21 cellular contexts compared by ENCODE assay signal in the genomic region with DNA sequence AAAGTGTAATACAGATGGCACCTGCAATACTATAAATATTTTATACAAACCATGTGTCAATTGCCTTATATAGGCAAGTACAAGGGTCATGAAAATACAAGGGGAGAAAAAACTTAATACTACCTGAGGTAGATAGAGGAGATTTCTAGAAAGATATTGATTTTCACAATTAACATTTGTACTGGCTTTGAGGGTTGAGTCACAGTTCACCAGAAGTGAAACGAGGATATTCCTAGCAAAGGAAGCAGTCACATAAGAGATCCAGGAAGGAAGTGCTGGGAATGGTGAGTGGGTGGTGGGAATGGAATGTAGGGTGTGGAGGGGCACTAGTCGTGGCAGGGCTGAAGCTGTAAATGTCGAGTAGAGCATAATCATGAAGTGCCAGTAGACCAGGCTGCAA.
DNase-seq lines count a peak whose midpoint lies in the region; ATAC-seq and TF ChIP-seq lines count a peak whose summit lies in the region.
"Had no signal": no experiment of that assay in that cellular context is flagged by ENCODE, and none has a peak within 500 bp of the region (broad histone marks: within the 10 kb centered on the region; RNA-seq: fewer than 3 reads in every experiment).

No MANE protein-coding gene starts in this region.

- no peaks in the 10 kb centered on the region for H3K36me3 Mint-ChIP-seq in Caco-2 (ENCODE audit: insufficient read depth, unreplicated experiment)
- H3K36me3 Mint-ChIP-seq: CD14-positive monocyte; IgD-negative memory B cell; neural progenitor cell; stimulated activated effector memory CD8-positive, alpha-beta T cell treated with anti-CD3 and anti-CD28 coated beads, Interleukin-12 subunit alpha, Interleukin-12 subunit beta, amount 100 ng/mL, for 72 hours had no signal

- no peaks in the 10 kb centered on the region for H3K27me3 Mint-ChIP-seq in Caco-2 (ENCODE audit: insufficient read depth, unreplicated experiment)

- H3K9me2 ChIP-seq in PC-3 (replicated peaks; ENCODE audit: low read length): no peaks in the 10 kb centered on the region

- no peak for TF ChIP-seq CTCF in PC-3 (conservative IDR thresholded peaks at IDR 0.05; ENCODE audit: low read depth, low read length)
- TF ChIP-seq CTCF in epithelial cell of esophagus (IDR thresholded peaks at IDR 0.05; ENCODE audit: insufficient read depth, low read depth, low read length, missing control alignments): no peak
- no peak for TF ChIP-seq CTCF in Caco-2 (IDR thresholded peaks at IDR 0.05; ENCODE audit: insufficient read depth in 1 of 2, low read depth in 1 of 2, low read length in 1 of 2, severe bottlenecking in 1 of 2, unreplicated experiment in 1 of 2)

- peak overlapping the region; percentile 44; the same call in 1 of the 2 replicates for H2AFZ ChIP-seq in PC-3 (ENCODE audit: low read length)
- H2AFZ ChIP-seq: neural progenitor cell had no signal

- H3K4me3 Mint-ChIP-seq in Caco-2 (ENCODE audit: unreplicated experiment): no peak overlapping the region
- H3K4me3 Mint-ChIP-seq: IgD-negative memory B cell; neural progenitor cell; stimulated activated effector memory CD8-positive, alpha-beta T cell treated with anti-CD3 and anti-CD28 coated beads, Interleukin-12 subunit alpha, Interleukin-12 subunit beta, amount 100 ng/mL, for 72 hours; T-helper 2 cell treated with Interferon-gamma antibody and Interleukin-4, amounts not matched to agents 5 μg/mL and 100 μg/mL, for 36 hours had no signal

- no peak overlapping the region for H3K4me3 ChIP-seq in PC-3 (ENCODE audit: low read length)
- H3K4me3 ChIP-seq in epithelial cell of esophagus (ENCODE audit: low read length): no peak overlapping the region
- no peak overlapping the region for H3K4me3 ChIP-seq in Caco-2 (ENCODE audit: low read depth, low read length)
- H3K4me3 ChIP-seq: heart left ventricle, neural progenitor cell had no signal

- no peak overlapping the region for H3K27ac Mint-ChIP-seq in Caco-2 (ENCODE audit: unreplicated experiment)
- H3K27ac Mint-ChIP-seq: CD14-positive monocyte; IgD-negative memory B cell; neural progenitor cell; stimulated activated effector memory CD8-positive, alpha-beta T cell treated with anti-CD3 and anti-CD28 coated beads, Interleukin-12 subunit alpha, Interleukin-12 subunit beta, amount 100 ng/mL, for 72 hours; T-helper 2 cell treated with Interferon-gamma antibody and Interleukin-4, amounts not matched to agents 5 μg/mL and 100 μg/mL, for 36 hours had no signal

- H3K36me3 ChIP-seq in PC-3 (ENCODE audit: low read depth, low read length) (no peaks in the 10 kb centered on the region), Caco-2 (ENCODE audit: control insufficient read depth, insufficient read depth, low read length) (no peaks in the 10 kb centered on the region)
- H3K36me3 ChIP-seq: heart left ventricle, neural progenitor cell had no signal

- no peak overlapping the region for H3K9ac ChIP-seq in PC-3 (ENCODE audit: low read length)
- H3K9ac ChIP-seq: neural progenitor cell had no signal

- CTCF ChIA-PET in PC-3 (lab: Charles Lee): no interaction called here
- CTCF ChIA-PET in Caco-2 (lab: Charles Lee): no interaction called here

- H3K9me3 Mint-ChIP-seq in Caco-2 (ENCODE audit: unreplicated experiment): no peaks in the 10 kb centered on the region
- H3K9me3 Mint-ChIP-seq: CD14-positive monocyte; IgD-negative memory B cell; neural progenitor cell; stimulated activated effector memory CD8-positive, alpha-beta T cell treated with anti-CD3 and anti-CD28 coated beads, Interleukin-12 subunit alpha, Interleukin-12 subunit beta, amount 100 ng/mL, for 72 hours; T-helper 2 cell treated with Interferon-gamma antibody and Interleukin-4, amounts not matched to agents 5 μg/mL and 100 μg/mL, for 36 hours had no signal

- BruUV-seq in PC-3 (replicated peaks; lab: Mats Ljungman, UMichigan): no TSS peak
- no TSS peak for BruUV-seq in Caco-2 (replicated peaks; lab: Mats Ljungman, UMichigan)

- ATAC-seq in PC-3: peak; percentile 74
- ATAC-seq: heart left ventricle; stimulated activated effector memory CD8-positive, alpha-beta T cell treated with anti-CD3 and anti-CD28 coated beads, Interleukin-12 subunit alpha, Interleukin-12 subunit beta, amount 100 ng/mL, for 72 hours had no signal

- H3K4me2 ChIP-seq in PC-3 (ENCODE audit: low read length): peak overlapping the region; percentile 12
- H3K4me2 ChIP-seq: neural progenitor cell had no signal

- H3K4me1 ChIP-seq in PC-3 (ENCODE audit: insufficient read depth, low read length) (peaks cover 21% of the 10 kb centered on the region), Caco-2 (no peaks in the 10 kb centered on the region)
- H3K4me1 ChIP-seq: heart left ventricle, neural progenitor cell had no signal

- no peak overlapping the region for H3K27ac ChIP-seq in PC-3 (ENCODE audit: low read length)
- H3K27ac ChIP-seq: heart left ventricle, neural progenitor cell had no signal

- H3K4me1 Mint-ChIP-seq in Caco-2 (ENCODE audit: low read depth, unreplicated experiment): peaks cover 5% of the 10 kb centered on the region
- H3K4me1 Mint-ChIP-seq: CD14-positive monocyte; IgD-negative memory B cell; stimulated activated effector memory CD8-positive, alpha-beta T cell treated with anti-CD3 and anti-CD28 coated beads, Interleukin-12 subunit alpha, Interleukin-12 subunit beta, amount 100 ng/mL, for 72 hours had no signal

- POLR2A ChIA-PET in PC-3 (lab: Charles Lee; ENCODE audit: unreplicated experiment): no interaction called here
- POLR2A ChIA-PET in Caco-2 (lab: Charles Lee): no interaction called here

- H4K20me1 ChIP-seq in PC-3 (ENCODE audit: low read length): no peaks in the 10 kb centered on the region

- H3K27me3 ChIP-seq in PC-3 (ENCODE audit: low read length) (no peaks in the 10 kb centered on the region), Caco-2 (replicated peaks; ENCODE audit: control insufficient read depth, insufficient read depth, low read length) (no peaks in the 10 kb centered on the region)
- H3K27me3 ChIP-seq: heart left ventricle, neural progenitor cell had no signal

- no peaks in the 10 kb centered on the region for H3F3A ChIP-seq in PC-3 (ENCODE audit: low read length, unreplicated experiment)

- no peaks in the 10 kb centered on the region for H3K9me3 ChIP-seq in PC-3 (ENCODE audit: low read length)
- no peaks in the 10 kb centered on the region for H3K9me3 ChIP-seq in Caco-2
- H3K9me3 ChIP-seq: heart left ventricle had no signal

- no peaks in the 10 kb centered on the region for H3K79me2 ChIP-seq in PC-3 (ENCODE audit: low read length)

- intact Hi-C loops in PC-3 (cut with micrococcal nuclease) (no loop called here), Caco-2 (cut with micrococcal nuclease; ENCODE audit: unreplicated experiment) (no loop called here)

- peak; percentile 56 for DNase-seq in ELR (ENCODE audit: low read depth)
- DNase-seq in PC-3: peak; percentile 65
- peak; percentile 85 for DNase-seq in epithelial cell of esophagus (ENCODE audit: low read depth)
- peak; percentile 7 for DNase-seq in myocyte (ENCODE audit: low read depth)
- DNase-seq in activated CD8-positive, alpha-beta memory T cell treated with anti-CD3 and anti-CD28 coated beads, Interleukin-2, amount 50 U/mL, for 48 hours: no peak
- no peak for DNase-seq in MV-4-11 (lab: John Stamatoyannopoulos, UW)
- no peak for DNase-seq in NCI-H146 treated with DMSO at 0.1 percent for 48 hours (lab: John Stamatoyannopoulos, UW; ENCODE audit: unreplicated experiment)
- no peak for DNase-seq in Caco-2
- DNase-seq: activated CD4-positive, CD25-positive, alpha-beta regulatory T cell treated with anti-CD3 and anti-CD28 coated beads, Interleukin-2, amount 50 U/mL, for 72 hours; central memory CD4-positive, alpha-beta T cell; effector CD4-positive, alpha-beta T cell; heart left ventricle; mesendoderm; NCI-H1048; NCI-H2029 treated with DMSO at 0.1 percent for 48 hours; NCI-H69 had no signal

Comparison
In these comparisons a context has a peak if more than half of its experiments do, and no peak if none do; other contexts are left out.
1. DNase-seq: peak in ELR (single experiment), PC-3 (single experiment), epithelial cell of esophagus (single experiment) and myocyte (single experiment); none in activated CD8-positive, alpha-beta memory T cell treated with anti-CD3 and anti-CD28 coated beads, Interleukin-2, amount 50 U/mL, for 48 hours (single experiment), MV-4-11 (single experiment), NCI-H146 treated with DMSO at 0.1 percent for 48 hours (single experiment) and Caco-2 (0 of 2).